Comparison of ENCODE assay signal across 17 cellular contexts in the genomic region with DNA sequence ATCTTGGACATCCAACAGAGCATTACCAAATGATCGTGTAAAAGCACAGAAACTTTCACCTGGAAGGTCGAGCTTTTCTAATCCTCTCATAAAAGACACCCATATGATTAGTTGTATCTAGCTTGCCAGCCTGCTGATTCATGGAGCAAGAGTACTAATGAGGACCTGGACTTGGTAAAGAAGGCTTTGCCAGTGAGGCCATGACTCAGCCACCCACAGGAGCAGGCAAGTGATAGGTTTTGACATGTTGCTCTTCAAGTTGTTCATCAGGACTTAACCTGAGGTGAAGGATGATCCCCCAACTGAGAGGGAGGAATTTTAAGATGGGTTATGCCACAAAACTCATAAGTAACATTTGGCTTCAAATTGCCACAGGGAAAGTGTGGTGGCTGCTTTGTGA. TPM values are rescaled to one million over a fixed set of nuclear protein-coding genes. Genes with fewer than 3 reads are reported as not detected.
A peak's percentile ranks its signal among the peaks of the same experiment; 100 is the strongest.
DNase-seq lines count a peak whose midpoint lies in the region; ATAC-seq and TF ChIP-seq lines count a peak whose summit lies in the region.
"Had no signal": no experiment of that assay in that cellular context is flagged by ENCODE, and none has a peak within 500 bp of the region (broad histone marks: within the 10 kb centered on the region; RNA-seq: fewer than 3 reads in every experiment).

No MANE protein-coding gene starts in this region.

- CTCF ChIA-PET in AG04449 (lab: Yijun Ruan, JAX) = interaction anchor here (1.4 kb wide), 1 partner anchor 55 kb away, joined by 8 read pairs; no protein-coding TSS in a partner anchor

- peak; percentile 47 for DNase-seq in AG04449 (ENCODE audit: low read depth, low spot score)
- DNase-seq in HS-27A (ENCODE audit: low read depth) = peak; percentile 49
- DNase-seq in amniotic stem cell (lab: John Stamatoyannopoulos, UW) = peak; percentile 44
- DNase-seq in foreskin keratinocyte = peak; percentile 88 to 95
- DNase-seq in NCI-H524 (lab: John Stamatoyannopoulos, UW) = no peak
- no peak for DNase-seq in foreskin melanocyte
- DNase-seq in SHP77 (lab: John Stamatoyannopoulos, UW) = no peak
- DNase-seq: activated CD4-positive, alpha-beta T cell treated with anti-CD3 and anti-CD28 coated beads for 4 hours; H7; heart left ventricle; NCI-H446 treated with DMSO at 0.1 percent for 48 hours; ovary; substantia nigra had no signal

- H3K27me3 ChIP-seq in foreskin keratinocyte = no peaks in the 10 kb centered on the region
- H3K27me3 ChIP-seq: heart left ventricle, ovary had no signal

- peaks cover 17% of the 10 kb centered on the region for H3K4me1 ChIP-seq in foreskin keratinocyte
- H3K4me1 ChIP-seq: heart left ventricle had no signal

- ATAC-seq in foreskin keratinocyte (peak; percentile 98), HG03280 (IDR thresholded peaks at IDR 0.05; ENCODE audit: unreplicated experiment) (no peak)

- H3K27ac ChIP-seq in foreskin keratinocyte = peak overlapping the region; percentile 20
- H3K27ac ChIP-seq: heart left ventricle, KMS-11, ovary, SK-N-MC had no signal

- POLR2A ChIA-PET in AG04449 (lab: Yijun Ruan, JAX) = no interaction called here

- no peak overlapping the region for H3K4me3 ChIP-seq in AG04449 (ENCODE audit: low read depth, low read length)
- H3K4me3 ChIP-seq: heart left ventricle, lung, ovary, SK-N-MC had no signal

- no peak for TF ChIP-seq CTCF in AG04449 (IDR thresholded peaks at IDR 0.05; ENCODE audit: insufficient read depth, low read length, missing control alignments)
- TF ChIP-seq CTCF in foreskin keratinocyte (conservative IDR thresholded peaks at IDR 0.05) = no peak

RNA-seq across cellular contexts. Expression of a gene that starts 24.7 kb away (rescaled TPM):
- 20.0 and 30.6 TPM in 2 replicates for total RNA-seq in foreskin keratinocyte
- 5.1 and 10.7 TPM in 2 replicates for polyA plus RNA-seq in foreskin keratinocyte
- total RNA-seq: H7 had no signal
- polyA plus RNA-seq: heart left ventricle had no signal

Comparison
In these comparisons a context has a peak if more than half of its experiments do, and no peak if none do; other contexts are left out.
1. DNase-seq: peak in AG04449 (single experiment), HS-27A (single experiment), amniotic stem cell (single experiment) and foreskin keratinocyte (2 of 2); none in NCI-H524 (0 of 2), foreskin melanocyte (single experiment) and SHP77 (0 of 2).